ENCODE assay signal across 20 cellular contexts in genomic region chr6:26408828-26409730, GRCh38.
"Had no signal": no experiment of that assay in that cellular context is flagged by ENCODE, and none has a peak within 500 bp of the region (broad histone marks: within the 10 kb centered on the region; RNA-seq: fewer than 3 reads in every experiment).

No MANE protein-coding gene starts in this region.

- H3K4me3 Mint-ChIP-seq: activated CD4-positive, alpha-beta T cell treated with anti-CD3 and anti-CD28 coated beads, Interleukin-2, amount 10 ng/mL, durations not matched to agents 7 days and 5 days; activated T-helper 1 cell treated with anti-CD3 and anti-CD28 coated beads, Interleukin-12 subunit alpha, Interleukin-12 subunit beta, Interleukin-2, Interleukin-4 antibody, amounts not matched to agents 30 ng/mL and 10 ng/mL and 1 ng/mL, durations not matched to agents 14 hours and 24 hours and 36 hours; central memory CD8-positive, alpha-beta T cell; nephron; T-cell had no signal

- H3K27ac Mint-ChIP-seq: activated CD4-positive, alpha-beta T cell treated with anti-CD3 and anti-CD28 coated beads, Interleukin-2, amount 10 ng/mL, durations not matched to agents 7 days and 5 days; activated T-helper 1 cell treated with anti-CD3 and anti-CD28 coated beads, Interleukin-12 subunit alpha, Interleukin-12 subunit beta, Interleukin-2, Interleukin-4 antibody, amounts not matched to agents 30 ng/mL and 10 ng/mL and 1 ng/mL, durations not matched to agents 14 hours and 24 hours and 36 hours; nephron had no signal

- H3K9me3 Mint-ChIP-seq: activated CD4-positive, alpha-beta T cell treated with anti-CD3 and anti-CD28 coated beads, Interleukin-2, amount 10 ng/mL, durations not matched to agents 7 days and 5 days; activated T-helper 1 cell treated with anti-CD3 and anti-CD28 coated beads, Interleukin-12 subunit alpha, Interleukin-12 subunit beta, Interleukin-2, Interleukin-4 antibody, amounts not matched to agents 30 ng/mL and 10 ng/mL and 1 ng/mL, durations not matched to agents 14 hours and 24 hours and 36 hours; central memory CD8-positive, alpha-beta T cell; nephron; T-cell had no signal

- H3K27ac ChIP-seq: brain microvascular endothelial cell, colonic mucosa, gastrocnemius medialis, heart left ventricle, tibial artery had no signal

- DNase-seq: activated CD4-positive, alpha-beta T cell treated with anti-CD3 and anti-CD28 coated beads, Interleukin-2, amount 10 ng/mL, durations not matched to agents 7 days and 5 days; activated gamma-delta T cell treated with Interleukin-2 at 50 U/mL for 16 hours; aorta; brain microvascular endothelial cell; colonic mucosa; gastrocnemius medialis; heart left ventricle; left cardiac atrium; retina; stimulated activated CD4-positive, alpha-beta T cell treated with anti-CD3 and anti-CD28 coated beads, Interleukin-12 subunit alpha, Interleukin-12 subunit beta, amount 100 ng/mL, for 4 hours; stimulated activated CD4-positive, alpha-beta T cell treated with anti-CD3 and anti-CD28 coated beads, Interleukin-1b, Interleukin-23, amount 100 ng/mL, for 48 hours; stimulated activated CD8-positive, alpha-beta memory T cell treated with anti-CD3 and anti-CD28 coated beads, Interleukin-4, amount 100 ng/mL, for 48 hours; stimulated activated naive CD4-positive, alpha-beta T cell; T-cell; T-helper 9 cell; tibial artery had no signal

- H3K27me3 ChIP-seq: brain microvascular endothelial cell, colonic mucosa, gastrocnemius medialis, heart left ventricle, tibial artery had no signal

- H3K4me1 ChIP-seq: gastrocnemius medialis, tibial artery had no signal

- ATAC-seq: gastrocnemius medialis, heart left ventricle, left cardiac atrium, SK-N-SH treated with all-trans-retinoic acid at 6 μM for 48 hours, T-cell had no signal

- H3K27me3 Mint-ChIP-seq: activated CD4-positive, alpha-beta T cell treated with anti-CD3 and anti-CD28 coated beads, Interleukin-2, amount 10 ng/mL, durations not matched to agents 7 days and 5 days; central memory CD8-positive, alpha-beta T cell; T-cell had no signal

- H3K4me1 Mint-ChIP-seq: nephron had no signal

- H3K9me3 ChIP-seq: colonic mucosa, gastrocnemius medialis, heart left ventricle, tibial artery had no signal

- H3K36me3 ChIP-seq: colonic mucosa, gastrocnemius medialis had no signal

- H3K4me3 ChIP-seq: colonic mucosa, gastrocnemius medialis, heart left ventricle, tibial artery had no signal
